9 cellular contexts compared by ENCODE assay signal in the genomic region with DNA sequence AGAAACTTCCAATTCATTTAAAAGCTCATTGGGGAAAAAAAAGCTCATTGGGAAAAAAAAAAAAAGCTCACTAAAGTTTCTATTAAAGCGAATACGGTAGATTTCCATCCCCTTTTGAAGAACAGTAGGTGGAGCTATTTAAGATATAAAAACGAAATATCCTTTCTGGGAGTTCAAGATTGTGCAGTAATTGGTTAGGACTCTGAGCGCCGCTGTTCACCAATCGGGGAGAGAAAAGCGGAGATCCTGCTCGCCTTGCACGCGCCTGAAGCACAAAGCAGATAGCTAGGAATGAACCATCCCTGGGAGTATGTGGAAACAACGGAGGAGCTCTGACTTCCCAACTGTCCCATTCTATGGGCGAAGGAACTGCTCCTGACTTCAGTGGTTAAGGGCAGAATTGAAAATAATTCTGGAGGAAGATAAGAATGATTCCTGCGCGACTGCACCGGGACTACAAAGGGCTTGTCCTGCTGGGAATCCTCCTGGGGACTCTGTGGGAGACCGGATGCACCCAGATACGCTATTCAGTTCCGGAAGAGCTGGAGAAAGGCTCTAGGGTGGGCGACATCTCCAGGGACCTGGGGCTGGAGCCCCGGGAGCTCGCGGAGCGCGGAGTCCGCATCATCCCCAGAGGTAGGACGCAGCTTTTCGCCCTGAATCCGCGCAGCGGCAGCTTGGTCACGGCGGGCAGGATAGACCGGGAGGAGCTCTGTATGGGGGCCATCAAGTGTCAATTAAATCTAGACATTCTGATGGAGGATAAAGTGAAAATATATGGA. TPM values are rescaled to one million over a fixed set of nuclear protein-coding genes. Genes with fewer than 3 reads are reported as not detected.
DNase-seq lines count a peak whose midpoint lies in the region; TF ChIP-seq lines count a peak whose summit lies in the region.
"Had no signal": no experiment of that assay in that cellular context is flagged by ENCODE, and none has a peak within 500 bp of the region (broad histone marks: within the 10 kb centered on the region; RNA-seq: fewer than 3 reads in every experiment).

A gene (plus strand): TSS at position 176 of the 782 bp plus-strand sequence. CDS start 253 bp downstream, at position 429.

- TF ChIP-seq CTCF in GM20000 (IDR thresholded peaks at IDR 0.05; ENCODE audit: extremely low read depth, missing control alignments) = peak; percentile 50
- TF ChIP-seq CTCF in cardiac fibroblast (IDR thresholded peaks at IDR 0.05; ENCODE audit: low read depth, low read length) = peak; percentile 78

- peak; percentile 13; the same call in 1 of the 2 replicates for TF ChIP-seq RAD21 in Ishikawa (IDR thresholded peaks at IDR 0.05; ENCODE audit: low read depth)

- H3K36me3 ChIP-seq in CD8-positive, alpha-beta memory T cell (ENCODE audit: insufficient read depth, low read length) = no peaks in the 10 kb centered on the region
- H3K36me3 ChIP-seq: SJSA1 had no signal

- peaks cover 17 to 59% (median 52%) of the 10 kb centered on the region in 5 donors for H3K9me3 Mint-ChIP-seq in CD8-positive, alpha-beta memory T cell

- CTCF ChIA-PET in CD8-positive, alpha-beta memory T cell (lab: Charles Lee) = interaction anchor here (0.6 to 1.6 kb wide), 4 partner anchors 20 to 134 kb away, joined by 3 to 4 read pairs (median 4); a partner anchor contains a TSS

- H3K27me3 Mint-ChIP-seq in CD8-positive, alpha-beta memory T cell = peaks cover 68 to 72% of the 10 kb centered on the region in 2 donors

- H3K27me3 ChIP-seq in CD8-positive, alpha-beta memory T cell (ENCODE audit: insufficient read depth, low read length, poor library complexity, severe bottlenecking) = peaks cover 8% of the 10 kb centered on the region
- H3K27me3 ChIP-seq: SJSA1 had no signal

- peaks cover 0 to 5% (median 0%) of the 10 kb centered on the region in 3 donors for H3K36me3 Mint-ChIP-seq in CD8-positive, alpha-beta memory T cell

- no peak for TF ChIP-seq EP300 in Ishikawa (IDR thresholded peaks at IDR 0.05; ENCODE audit: borderline replicate concordance)

- DNase-seq in CD8-positive, alpha-beta memory T cell = no peak
- DNase-seq in GM20000 (ENCODE audit: low spot score) = peak; percentile 89
- DNase-seq in cardiac fibroblast (ENCODE audit: low read depth in 2 of 2) = peak; percentile 96 to 97
- peak; percentile 62 for DNase-seq in medulla oblongata (ENCODE audit: extremely low spot score)
- no peak for DNase-seq in activated CD4-positive, CD25-positive, alpha-beta regulatory T cell (lab: John Stamatoyannopoulos, UW)
- no peak for DNase-seq in NCI-H2171 treated with DMSO at 0.1 percent for 48 hours (lab: John Stamatoyannopoulos, UW)
- DNase-seq in NCI-H82 treated with DMSO at 0.1 percent for 48 hours (lab: John Stamatoyannopoulos, UW; ENCODE audit: unreplicated experiment) = no peak

- POLR2A ChIA-PET in CD8-positive, alpha-beta memory T cell (lab: Charles Lee) = no interaction called here

- H3K27ac ChIP-seq in CD8-positive, alpha-beta memory T cell (ENCODE audit: low read depth, low read length) = no peak within 1 kb of the TSS
- H3K27ac ChIP-seq: SJSA1 had no signal

- peak within 1 kb of the TSS in 1 of 8 donors; percentile 75 for H3K27ac Mint-ChIP-seq in CD8-positive, alpha-beta memory T cell

- peaks cover 9% of the 10 kb centered on the region for H3K9me3 ChIP-seq in CD8-positive, alpha-beta memory T cell (ENCODE audit: low read length)

- peak within 1 kb of the TSS in 6 of 7 donors; percentile 23 to 72 (median 56) for H3K4me3 Mint-ChIP-seq in CD8-positive, alpha-beta memory T cell

- H3K4me1 Mint-ChIP-seq in CD8-positive, alpha-beta memory T cell = peaks cover 8 to 11% (median 10%) of the 10 kb centered on the region in 3 donors

- no peaks in the 10 kb centered on the region for H3K4me1 ChIP-seq in CD8-positive, alpha-beta memory T cell (ENCODE audit: insufficient read depth, low read length)
- H3K4me1 ChIP-seq: SJSA1 had no signal

- H3K4me3 ChIP-seq in CD8-positive, alpha-beta memory T cell (ENCODE audit: low read length) = no peak within 1 kb of the TSS
- peak within 1 kb of the TSS; percentile 43 to 55 for H3K4me3 ChIP-seq in cardiac fibroblast (replicated peaks in 1 of 2; ENCODE audit: low read depth in 2 of 2, low read length in 2 of 2)
- H3K4me3 ChIP-seq: SJSA1 had no signal

TF ChIP-seq in Ishikawa, 13 proteins besides CTCF, POLR2A, EP300 and RAD21:
- TF ChIP-seq CEBPB (IDR thresholded peaks at IDR 0.05) (no peak), YY1 (IDR thresholded peaks at IDR 0.05; ENCODE audit: low read depth) (no peak), NFIC (IDR thresholded peaks at IDR 0.05) (no peak), TCF12 (IDR thresholded peaks at IDR 0.05; ENCODE audit: low read depth) (no peak), ZBTB7A (IDR thresholded peaks at IDR 0.05; ENCODE audit: low read depth) (no peak), EGR1 (IDR thresholded peaks at IDR 0.05) (no peak), TAF1 (IDR thresholded peaks at IDR 0.05; ENCODE audit: low read depth) (no peak), CREB1 (IDR thresholded peaks at IDR 0.05; ENCODE audit: low read depth) (no peak), TEAD4 (IDR thresholded peaks at IDR 0.05) (no peak), FOXM1 (IDR thresholded peaks at IDR 0.05; ENCODE audit: borderline replicate concordance, low read depth) (no peak)
- TF ChIP-seq, protein P1, sequence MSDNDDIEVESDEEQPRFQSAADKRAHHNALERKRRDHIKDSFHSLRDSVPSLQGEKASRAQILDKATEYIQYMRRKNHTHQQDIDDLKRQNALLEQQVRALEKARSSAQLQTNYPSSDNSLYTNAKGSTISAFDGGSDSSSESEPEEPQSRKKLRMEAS (IDR thresholded peaks at IDR 0.05) = no peak
- TF ChIP-seq, protein P2, sequence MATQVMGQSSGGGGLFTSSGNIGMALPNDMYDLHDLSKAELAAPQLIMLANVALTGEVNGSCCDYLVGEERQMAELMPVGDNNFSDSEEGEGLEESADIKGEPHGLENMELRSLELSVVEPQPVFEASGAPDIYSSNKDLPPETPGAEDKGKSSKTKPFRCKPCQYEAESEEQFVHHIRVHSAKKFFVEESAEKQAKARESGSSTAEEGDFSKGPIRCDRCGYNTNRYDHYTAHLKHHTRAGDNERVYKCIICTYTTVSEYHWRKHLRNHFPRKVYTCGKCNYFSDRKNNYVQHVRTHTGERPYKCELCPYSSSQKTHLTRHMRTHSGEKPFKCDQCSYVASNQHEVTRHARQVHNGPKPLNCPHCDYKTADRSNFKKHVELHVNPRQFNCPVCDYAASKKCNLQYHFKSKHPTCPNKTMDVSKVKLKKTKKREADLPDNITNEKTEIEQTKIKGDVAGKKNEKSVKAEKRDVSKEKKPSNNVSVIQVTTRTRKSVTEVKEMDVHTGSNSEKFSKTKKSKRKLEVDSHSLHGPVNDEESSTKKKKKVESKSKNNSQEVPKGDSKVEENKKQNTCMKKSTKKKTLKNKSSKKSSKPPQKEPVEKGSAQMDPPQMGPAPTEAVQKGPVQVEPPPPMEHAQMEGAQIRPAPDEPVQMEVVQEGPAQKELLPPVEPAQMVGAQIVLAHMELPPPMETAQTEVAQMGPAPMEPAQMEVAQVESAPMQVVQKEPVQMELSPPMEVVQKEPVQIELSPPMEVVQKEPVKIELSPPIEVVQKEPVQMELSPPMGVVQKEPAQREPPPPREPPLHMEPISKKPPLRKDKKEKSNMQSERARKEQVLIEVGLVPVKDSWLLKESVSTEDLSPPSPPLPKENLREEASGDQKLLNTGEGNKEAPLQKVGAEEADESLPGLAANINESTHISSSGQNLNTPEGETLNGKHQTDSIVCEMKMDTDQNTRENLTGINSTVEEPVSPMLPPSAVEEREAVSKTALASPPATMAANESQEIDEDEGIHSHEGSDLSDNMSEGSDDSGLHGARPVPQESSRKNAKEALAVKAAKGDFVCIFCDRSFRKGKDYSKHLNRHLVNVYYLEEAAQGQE (IDR thresholded peaks at IDR 0.05; ENCODE audit: low read depth) = no peak

RNA-seq across cellular contexts. Expression of the gene that starts here (rescaled TPM):
- under 1 TPM in 1 of 2 experiments, not detected in 1; 0.09 TPM for total RNA-seq in CD8-positive, alpha-beta memory T cell
- not detected for polyA plus RNA-seq in CD8-positive, alpha-beta memory T cell

Comparison
In these comparisons a context has a peak if more than half of its experiments do, and no peak if none do; other contexts are left out.
1. DNase-seq: peak in GM20000 (single experiment), cardiac fibroblast (2 of 2) and medulla oblongata (single experiment); none in CD8-positive, alpha-beta memory T cell (0 of 5), activated CD4-positive, CD25-positive, alpha-beta regulatory T cell (0 of 4), NCI-H2171 treated with DMSO at 0.1 percent for 48 hours (single experiment) and NCI-H82 treated with DMSO at 0.1 percent for 48 hours (single experiment).